18 cellular contexts compared by ENCODE assay signal in genomic region chr3:124669470-124669869, GRCh38.
A peak's percentile ranks its signal among the peaks of the same experiment; 100 is the strongest.
DNase-seq lines count a peak whose midpoint lies in the region; ATAC-seq and FAIRE-seq lines count a peak whose summit lies in the region.
"Had no signal": no experiment of that assay in that cellular context is flagged by ENCODE, and none has a peak within 500 bp of the region (broad histone marks: within the 10 kb centered on the region; RNA-seq: fewer than 3 reads in every experiment).

No MANE protein-coding gene starts in this region.

- H3K4me1 Mint-ChIP-seq in natural killer cell treated with Interleukin-12 subunit alpha and Interleukin-12 subunit beta and Interleukin-15 and Interleukin-18, amount 100 ng/mL, for 72 hours (ENCODE audit: low read depth in 2 of 2) = peaks cover 32 to 35% of the 10 kb centered on the region in 2 donors
- H3K4me1 Mint-ChIP-seq: nephron had no signal

- H3K4me3 Mint-ChIP-seq in natural killer cell treated with Interleukin-12 subunit alpha and Interleukin-12 subunit beta and Interleukin-15 and Interleukin-18, amount 100 ng/mL, for 72 hours = no peak overlapping the region
- H3K4me3 Mint-ChIP-seq: CD4-positive, alpha-beta T cell; nephron; T-cell had no signal

- H3K27ac Mint-ChIP-seq in natural killer cell treated with Interleukin-12 subunit alpha and Interleukin-12 subunit beta and Interleukin-15 and Interleukin-18, amount 100 ng/mL, for 72 hours = no peak overlapping the region
- H3K27ac Mint-ChIP-seq: CD4-positive, alpha-beta T cell; nephron; T-cell had no signal

- intact Hi-C loops in Right ventricle myocardium inferior (cut with DNase I) = no loop called here

- H3K36me3 Mint-ChIP-seq in natural killer cell treated with Interleukin-12 subunit alpha and Interleukin-12 subunit beta and Interleukin-15 and Interleukin-18, amount 100 ng/mL, for 72 hours = peaks cover 12% of the 10 kb centered on the region

- ATAC-seq in Right ventricle myocardium inferior = no peak
- ATAC-seq in natural killer cell treated with Interleukin-12 subunit alpha and Interleukin-12 subunit beta and Interleukin-15 and Interleukin-18, amount 100 ng/mL, for 72 hours = no peak
- ATAC-seq: Panc1, T-cell had no signal

- FAIRE-seq in RCC 7860 (lab: Jason Lieb, UNC) = peak; percentile 70

- H3K9me3 Mint-ChIP-seq in natural killer cell treated with Interleukin-12 subunit alpha and Interleukin-12 subunit beta and Interleukin-15 and Interleukin-18, amount 100 ng/mL, for 72 hours = peaks cover 9% of the 10 kb centered on the region
- H3K9me3 Mint-ChIP-seq: CD4-positive, alpha-beta T cell; nephron had no signal

- DNase-seq in EL (peak; percentile 72), RCC 7860 (ENCODE audit: low spot score) (peak; percentile 25), fibroblast of gingiva (ENCODE audit: low read depth) (peak; percentile 72), renal cortical epithelial cell (ENCODE audit: low read depth) (peak; percentile 45), NCI-H2196 (lab: John Stamatoyannopoulos, UW; ENCODE audit: unreplicated experiment) (no peak), Right ventricle myocardium inferior (ENCODE audit: missing footprints) (no peak), NCI-H524 (lab: John Stamatoyannopoulos, UW) (no peak)
- no peak for DNase-seq in natural killer cell treated with Interleukin-12 subunit alpha and Interleukin-12 subunit beta and Interleukin-15 and Interleukin-18, amount 100 ng/mL, for 72 hours (ENCODE audit: low spot score)
- DNase-seq: CD4-positive, alpha-beta T cell; DMS79; foreskin melanocyte; H7; MV-4-11; NCI-H2107; NCI-H82; T-cell had no signal

- no peaks in the 10 kb centered on the region for H3K27me3 Mint-ChIP-seq in natural killer cell treated with Interleukin-12 subunit alpha and Interleukin-12 subunit beta and Interleukin-15 and Interleukin-18, amount 100 ng/mL, for 72 hours
- H3K27me3 Mint-ChIP-seq: CD4-positive, alpha-beta T cell; T-cell had no signal

Comparison
In these comparisons a context has a peak if more than half of its experiments do, and no peak if none do; other contexts are left out.
1. DNase-seq: peak in EL (single experiment), RCC 7860 (single experiment), fibroblast of gingiva (single experiment) and renal cortical epithelial cell (single experiment); none in NCI-H2196 (single experiment), Right ventricle myocardium inferior (single experiment), NCI-H524 (0 of 2) and natural killer cell treated with Interleukin-12 subunit alpha and Interleukin-12 subunit beta and Interleukin-15 and Interleukin-18, amount 100 ng/mL, for 72 hours (single experiment).